1 cellular context compared by ENCODE assay signal in genomic region chr12:111407371-111408115, GRCh38.
TF ChIP-seq lines count a peak whose summit lies in the region.

No MANE protein-coding gene starts in this region.

TF ChIP-seq in HCT116, 20 proteins besides CTCF, POLR2A, EP300 and RAD21 (continued from another document):
- TF ChIP-seq REST (IDR thresholded peaks at IDR 0.05; ENCODE audit: low read depth) (no peak), SRF (IDR thresholded peaks at IDR 0.05; ENCODE audit: low read depth) (no peak), MAX (IDR thresholded peaks at IDR 0.05) (no peak)
